ENCODE assay signal across 11 cellular contexts in the genomic region with DNA sequence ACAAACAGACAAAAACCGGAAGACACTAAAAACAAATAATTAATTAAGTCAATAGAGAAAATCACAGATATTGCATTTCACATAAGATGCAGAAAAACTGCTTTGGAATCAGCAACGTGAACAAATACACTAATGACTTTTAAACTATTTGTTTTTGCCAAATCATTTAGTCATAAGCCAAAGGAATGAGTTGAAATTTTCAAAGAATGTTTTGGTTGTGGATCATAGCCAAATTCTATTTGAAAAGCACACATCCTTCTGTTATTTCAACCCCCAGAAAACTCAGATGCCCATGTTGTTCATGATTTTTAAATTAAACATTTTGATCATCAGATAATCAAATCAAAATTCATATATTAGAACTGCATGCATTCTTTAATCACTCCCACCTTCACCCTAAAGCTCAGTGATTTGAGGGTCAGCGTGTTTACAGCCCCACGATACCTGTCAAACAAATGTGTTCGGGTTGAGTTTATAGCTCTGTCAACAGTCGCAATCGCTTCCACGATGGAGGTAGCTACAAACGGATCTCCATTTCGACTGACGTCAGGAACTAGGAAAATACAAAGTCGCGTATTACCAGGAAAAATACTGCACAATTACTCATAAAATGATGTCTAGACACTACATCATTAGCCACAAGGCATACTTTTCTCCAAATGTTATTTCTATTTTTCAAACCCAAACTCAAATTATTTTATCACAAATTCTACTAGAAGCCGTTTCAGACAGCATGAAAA.
DNase-seq lines count a peak whose midpoint lies in the region; ATAC-seq and TF ChIP-seq lines count a peak whose summit lies in the region.
"Had no signal": no experiment of that assay in that cellular context is flagged by ENCODE, and none has a peak within 500 bp of the region (broad histone marks: within the 10 kb centered on the region; RNA-seq: fewer than 3 reads in every experiment).

No MANE protein-coding gene starts in this region.

- no peak for TF ChIP-seq CTCF in MCF 10A (IDR thresholded peaks at IDR 0.05; ENCODE audit: unreplicated experiment)

- POLR2A ChIA-PET in MCF 10A (lab: Yijun Ruan, JAX): interaction anchor here (0.6 to 0.7 kb wide), 3 partner anchors 18 to 1967 kb away, joined by 3 to 4 read pairs (median 3); no protein-coding TSS in a partner anchor

- H3K4me3 Mint-ChIP-seq in MCF 10A (ENCODE audit: unreplicated experiment): peak overlapping the region; percentile 36
- H3K4me3 Mint-ChIP-seq: dendritic cell treated with granulocyte-macrophage colony-stimulating factor and Interleukin-4, amounts not matched to agents 40 ng/mL and 50 ng/mL, for 4 days had no signal

- intact Hi-C loops in MCF 10A (cut with micrococcal nuclease): loop anchor here (1.0 kb wide), 1 partner anchor 21 kb away; no protein-coding TSS in a partner anchor

- CTCF ChIA-PET in MCF 10A (lab: Yijun Ruan, JAX): interaction anchor here (0.6 to 1.8 kb wide), 3 partner anchors 11 to 1313 kb away, joined by 4 to 6 read pairs (median 5); no protein-coding TSS in a partner anchor

- H3K9me3 Mint-ChIP-seq in MCF 10A (ENCODE audit: unreplicated experiment): no peaks in the 10 kb centered on the region

- H3K36me3 Mint-ChIP-seq in MCF 10A (ENCODE audit: insufficient read depth, unreplicated experiment): peaks cover 41% of the 10 kb centered on the region

- ATAC-seq in GM18868 (IDR thresholded peaks at IDR 0.05; ENCODE audit: unreplicated experiment): no peak

- peak; percentile 76 for DNase-seq in HCEC 1CT
- DNase-seq in MCF 10A (ENCODE audit: unreplicated experiment): peak; percentile 47
- DNase-seq in hepatic stellate cell (ENCODE audit: low spot score): peak; percentile 70
- peak; percentile 48 for DNase-seq in stromal cell of bone marrow (ENCODE audit: low read depth)
- no peak for DNase-seq in H4 (ENCODE audit: low spot score)
- no peak for DNase-seq in nucleus accumbens (lab: John Stamatoyannopoulos, UW)
- DNase-seq in activated CD8-positive, alpha-beta memory T cell treated with anti-CD3 and anti-CD28 coated beads, Interleukin-2, amount 50 U/mL, for 4 hours: no peak
- DNase-seq: activated T-cell treated with anti-CD3 and anti-CD28 coated beads for 4 hours, NCI-H82 had no signal

- BruUV-seq in MCF 10A (replicated peaks; lab: Mats Ljungman, UMichigan): no TSS peak

- peaks cover 18% of the 10 kb centered on the region for H3K4me1 Mint-ChIP-seq in MCF 10A (ENCODE audit: insufficient read depth, unreplicated experiment)

- no peak overlapping the region for H3K27ac Mint-ChIP-seq in MCF 10A (ENCODE audit: low read depth, unreplicated experiment)
- H3K27ac Mint-ChIP-seq: dendritic cell treated with granulocyte-macrophage colony-stimulating factor and Interleukin-4, amounts not matched to agents 40 ng/mL and 50 ng/mL, for 4 days had no signal

- H3K27me3 Mint-ChIP-seq in MCF 10A (ENCODE audit: insufficient read depth, unreplicated experiment): no peaks in the 10 kb centered on the region
- H3K27me3 Mint-ChIP-seq: dendritic cell treated with granulocyte-macrophage colony-stimulating factor and Interleukin-4, amounts not matched to agents 40 ng/mL and 50 ng/mL, for 4 days had no signal

Comparison
In these comparisons a context has a peak if more than half of its experiments do, and no peak if none do; other contexts are left out.
1. DNase-seq: peak in HCEC 1CT (single experiment), MCF 10A (single experiment), hepatic stellate cell (single experiment) and stromal cell of bone marrow (single experiment); none in H4 (single experiment), nucleus accumbens (0 of 56) and activated CD8-positive, alpha-beta memory T cell treated with anti-CD3 and anti-CD28 coated beads, Interleukin-2, amount 50 U/mL, for 4 hours (single experiment).